Comparison of ENCODE assay signal across 22 cellular contexts in genomic region chr9:107856633-107857032, GRCh38.
"Had no signal": no experiment of that assay in that cellular context is flagged by ENCODE, and none has a peak within 500 bp of the region (broad histone marks: within the 10 kb centered on the region; RNA-seq: fewer than 3 reads in every experiment).

No MANE protein-coding gene starts in this region.

- H3K9me3 Mint-ChIP-seq: activated CD4-positive, alpha-beta T cell treated with anti-CD3 and anti-CD28 coated beads, Interleukin-2, amount 10 ng/mL, durations not matched to agents 7 days and 5 days; natural killer cell had no signal

- H3K4me3 Mint-ChIP-seq: activated CD4-positive, alpha-beta T cell treated with anti-CD3 and anti-CD28 coated beads, Interleukin-2, amount 10 ng/mL, durations not matched to agents 7 days and 5 days; activated naive CD8-positive, alpha-beta T cell; brain; natural killer cell; T-helper 2 cell treated with Interferon-gamma antibody and Interleukin-4, amounts not matched to agents 5 μg/mL and 100 μg/mL, for 36 hours had no signal

- H3K36me3 Mint-ChIP-seq: brain, natural killer cell had no signal

- H3K4me3 ChIP-seq: coronary artery, esophagus muscularis mucosa, left lung, right atrium auricular region, skin epidermis, tibial nerve had no signal

- H3K27me3 ChIP-seq: esophagus muscularis mucosa, left lung, right atrium auricular region, tibial nerve had no signal

- H3K4me1 ChIP-seq: esophagus muscularis mucosa, left lung, right atrium auricular region, tibial nerve had no signal

- FAIRE-seq: kidney had no signal

- H3K27ac ChIP-seq: coronary artery, esophagus muscularis mucosa, left lung, right atrium auricular region, skin epidermis, tibial nerve had no signal

- H3K4me1 Mint-ChIP-seq: activated CD4-positive, alpha-beta T cell treated with anti-CD3 and anti-CD28 coated beads, Interleukin-2, amount 10 ng/mL, durations not matched to agents 7 days and 5 days; brain; natural killer cell had no signal

- DNase-seq: activated CD4-positive, alpha-beta T cell treated with anti-CD3 and anti-CD28 coated beads, Interleukin-2, amount 10 ng/mL, durations not matched to agents 7 days and 5 days; activated CD8-positive, alpha-beta memory T cell treated with anti-CD3 and anti-CD28 coated beads, Interleukin-2, amount 50 U/mL, for 48 hours; activated gamma-delta T cell treated with Interleukin-2 at 50 U/mL for 16 hours; amniotic stem cell; central memory CD4-positive, alpha-beta T cell; effector CD4-positive, alpha-beta T cell; kidney; left lung; mesenchymal stem cell; natural killer cell; nucleus accumbens; stimulated activated CD4-positive, alpha-beta T cell treated with anti-CD3 and anti-CD28 coated beads, Interleukin-15, amount 100 ng/mL, for 24 hours; stimulated activated CD4-positive, alpha-beta T cell treated with anti-CD3 and anti-CD28 coated beads, Interleukin-4, amount 100 ng/mL, for 1 hour; stimulated activated naive CD4-positive, alpha-beta T cell had no signal

- H3K27me3 Mint-ChIP-seq: activated CD4-positive, alpha-beta T cell treated with anti-CD3 and anti-CD28 coated beads, Interleukin-2, amount 10 ng/mL, durations not matched to agents 7 days and 5 days; activated naive CD8-positive, alpha-beta T cell; brain had no signal

- H3K36me3 ChIP-seq: esophagus muscularis mucosa, left lung, right atrium auricular region, tibial nerve had no signal

- ATAC-seq: left lung, natural killer cell had no signal

- H3K27ac Mint-ChIP-seq: activated CD4-positive, alpha-beta T cell treated with anti-CD3 and anti-CD28 coated beads, Interleukin-2, amount 10 ng/mL, durations not matched to agents 7 days and 5 days; activated naive CD8-positive, alpha-beta T cell; brain; natural killer cell; T-helper 2 cell treated with Interferon-gamma antibody and Interleukin-4, amounts not matched to agents 5 μg/mL and 100 μg/mL, for 36 hours had no signal
